ENCODE assay signal across 9 cellular contexts in the genomic region with DNA sequence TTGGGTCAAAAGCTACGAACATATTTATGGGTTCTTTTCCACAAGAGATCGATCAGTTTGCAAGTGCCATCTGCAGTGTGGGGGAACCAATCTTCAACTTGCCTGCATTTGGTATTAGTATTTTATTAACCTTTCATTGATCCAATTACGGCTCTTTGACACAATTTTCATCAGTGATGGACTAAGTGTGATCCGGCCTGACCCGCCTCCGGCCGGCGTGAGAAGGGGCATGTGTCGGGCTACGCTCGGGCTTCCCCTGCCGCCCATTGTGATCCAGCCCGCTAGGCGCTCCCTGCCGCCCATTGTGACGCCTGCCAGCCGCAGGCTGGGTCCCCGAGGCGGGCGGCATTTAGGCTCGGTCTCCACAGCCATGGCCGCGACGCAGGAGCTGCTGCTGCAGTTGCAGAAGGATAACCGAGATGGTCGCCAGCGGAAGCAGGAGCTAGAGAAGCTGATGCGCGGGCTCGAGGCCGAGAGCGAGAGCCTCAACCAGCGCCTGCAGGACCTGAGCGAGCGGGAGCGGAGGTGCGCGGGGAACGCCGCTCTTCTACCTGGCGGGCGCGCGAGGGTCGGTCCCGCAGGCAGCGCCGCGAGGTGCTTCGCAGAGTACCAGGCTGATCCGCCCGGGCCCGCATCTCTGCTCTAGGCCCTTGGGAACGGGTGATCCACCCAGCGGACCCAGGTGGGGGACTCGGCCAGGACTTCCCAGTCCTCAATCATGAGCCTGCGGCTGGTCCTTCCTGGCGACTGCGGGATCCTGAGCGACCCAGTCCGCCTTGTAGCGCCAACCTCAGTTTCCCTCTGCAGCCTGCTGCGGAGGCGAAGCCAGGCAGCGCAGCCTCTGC. TPM values are rescaled to one million over a fixed set of nuclear protein-coding genes. Genes with fewer than 3 reads are reported as not detected.
DNase-seq lines count a peak whose midpoint lies in the region; ATAC-seq and TF ChIP-seq lines count a peak whose summit lies in the region.
"Not testable (repeated sequence)": the region's sequence is repeated elsewhere in the genome, so short reads cannot be mapped to it uniquely, and the experiment has no call there.
"Had no signal": no experiment of that assay in that cellular context is flagged by ENCODE, and none has a peak within 500 bp of the region (broad histone marks: within the 10 kb centered on the region; RNA-seq: fewer than 3 reads in every experiment).

A gene (plus strand): TSS at position 51 of the 845 bp plus-strand sequence. CDS start 179 bp downstream, at position 230.

- H3K36me3 Mint-ChIP-seq in activated T-helper 17 cell treated with anti-CD3 and anti-CD28 coated beads, Interleukin-2, amount 50 U/mL, for 72 hours (ENCODE audit: low read depth); natural killer cell: not testable (repeated sequence)

- H3K27me3 Mint-ChIP-seq in activated T-helper 17 cell treated with anti-CD3 and anti-CD28 coated beads, Interleukin-2, amount 50 U/mL, for 72 hours; natural killer cell (ENCODE audit: low read depth in 2 of 2): not testable (repeated sequence)

- intact Hi-C loops in Right ventricle myocardium inferior (cut with DNase I); natural killer cell (cut with micrococcal nuclease): not testable (repeated sequence)

- peak; percentile 22 for ATAC-seq in GM19025 (IDR thresholded peaks at IDR 0.05; ENCODE audit: low read depth, unreplicated experiment)
- ATAC-seq in GM21737 (IDR thresholded peaks at IDR 0.05; ENCODE audit: unreplicated experiment) = peak; percentile 12
- ATAC-seq in HG03045 (IDR thresholded peaks at IDR 0.05; ENCODE audit: unreplicated experiment) = peak; percentile 24
- ATAC-seq in activated T-helper 17 cell treated with anti-CD3 and anti-CD28 coated beads, Interleukin-2, amount 50 U/mL, for 72 hours (replicated peaks) = peak; percentile 9
- ATAC-seq in Right ventricle myocardium inferior = peak; percentile 18
- peak; percentile 0 to 3 (median 3) for ATAC-seq in natural killer cell

- H3K27ac ChIP-seq in 22Rv1 = peak within 1 kb of the TSS; percentile 55; the same call in 1 of the 2 replicates

- not testable (repeated sequence) for H3K27ac Mint-ChIP-seq in activated T-helper 17 cell treated with anti-CD3 and anti-CD28 coated beads, Interleukin-2, amount 50 U/mL, for 72 hours
- H3K27ac Mint-ChIP-seq in natural killer cell = peak within 1 kb of the TSS in 1 of 2 donors; percentile 59

- TF ChIP-seq CTCF in 22Rv1 (IDR thresholded peaks at IDR 0.05); natural killer cell (IDR thresholded peaks at IDR 0.05): not testable (repeated sequence)

- DNase-seq in Jurkat, Clone E6-1 (ENCODE audit: low read depth, low spot score); Right ventricle myocardium inferior (ENCODE audit: missing footprints); natural killer cell: not testable (repeated sequence)

- H3K9me3 Mint-ChIP-seq in activated T-helper 17 cell treated with anti-CD3 and anti-CD28 coated beads, Interleukin-2, amount 50 U/mL, for 72 hours; natural killer cell: not testable (repeated sequence)

- peak within 1 kb of the TSS; percentile 55 for H3K4me3 Mint-ChIP-seq in activated T-helper 17 cell treated with anti-CD3 and anti-CD28 coated beads, Interleukin-2, amount 50 U/mL, for 72 hours
- not testable (repeated sequence) for H3K4me3 Mint-ChIP-seq in natural killer cell

- H3K4me1 Mint-ChIP-seq in activated T-helper 17 cell treated with anti-CD3 and anti-CD28 coated beads, Interleukin-2, amount 50 U/mL, for 72 hours; natural killer cell: not testable (repeated sequence)

- H3K4me3 ChIP-seq in Jurkat, Clone E6-1 (ENCODE audit: low read length) = peak within 1 kb of the TSS; percentile 29

RNA-seq across cellular contexts. Expression of the gene that starts here (rescaled TPM):
- polyA plus RNA-seq in Jurkat, Clone E6-1 (2012; ENCODE audit: insufficient read depth, insufficient read length) = not detected
- total RNA-seq in activated T-helper 17 cell treated with anti-CD3 and anti-CD28 coated beads, Interleukin-2, amount 50 U/mL, for 72 hours = 10 to 100 TPM in 1 of 2 donors, 1 to 10 TPM in 1; 1.3 to 11.0 TPM
- 1.0 TPM for total RNA-seq in Right ventricle myocardium inferior
- 1 to 10 TPM; 1.6 to 8.5 (median 6.5) TPM for total RNA-seq in natural killer cell
- total RNA-seq: smooth muscle cell had no signal
